ENCODE assay signal across 8 cellular contexts in the genomic region with DNA sequence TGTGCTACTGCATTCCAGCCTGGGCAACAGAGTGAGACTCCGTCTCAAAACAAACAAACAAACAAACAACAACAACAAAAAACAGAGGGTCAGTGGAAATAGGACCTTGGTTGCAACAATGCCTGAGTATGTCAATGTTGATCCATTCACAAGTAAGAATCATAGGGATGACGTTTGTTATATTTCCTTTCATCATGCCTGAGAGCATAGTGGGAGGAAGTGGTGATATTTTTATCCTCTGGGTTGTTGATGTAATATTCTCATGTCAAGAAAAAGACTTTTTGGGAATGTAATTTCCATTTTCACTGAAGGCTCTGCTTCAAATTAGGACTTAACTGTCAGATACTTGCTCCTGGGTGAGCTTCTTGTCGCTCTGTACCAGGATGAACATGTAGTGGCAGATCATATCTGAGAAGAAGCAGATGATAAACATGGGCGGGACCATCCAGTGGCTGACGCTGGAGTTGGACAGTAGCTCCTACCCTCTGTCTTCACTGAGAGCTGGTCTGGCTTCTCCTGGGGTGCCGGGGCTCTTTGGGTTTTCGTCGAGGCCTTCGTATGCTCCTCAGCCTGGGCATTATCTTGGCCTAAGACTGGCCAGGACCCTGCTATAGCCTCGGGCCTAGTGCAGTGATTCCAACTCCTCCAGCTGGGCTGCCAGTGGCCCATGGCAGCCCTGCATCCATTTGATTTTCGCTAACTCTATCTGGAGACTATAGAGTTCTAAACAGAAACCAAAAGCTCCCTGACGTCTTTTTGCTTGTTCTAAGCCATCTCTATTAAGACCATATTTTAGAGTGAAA. TPM values are rescaled to one million over a fixed set of nuclear protein-coding genes. Genes with fewer than 3 reads are reported as not detected.
DNase-seq lines count a peak whose midpoint lies in the region; ATAC-seq and TF ChIP-seq lines count a peak whose summit lies in the region.

No MANE protein-coding gene starts in this region.

- peak overlapping the region; percentile 44 for H3K4me3 ChIP-seq in fibroblast of the aortic adventitia (ENCODE audit: low read depth, low read length)

- no peak for ATAC-seq in GM19328 (IDR thresholded peaks at IDR 0.05; ENCODE audit: unreplicated experiment)

- DNase-seq in HFFc6, result peak; percentile 39
- DNase-seq in activated T-cell treated with anti-CD3 and anti-CD28 coated beads, Interleukin-2, amount 50 U/mL, for 24 hours, result peak; percentile 40
- DNase-seq in fibroblast of the aortic adventitia (ENCODE audit: low read depth), result peak; percentile 61
- peak; percentile 61 for DNase-seq in putamen (ENCODE audit: low spot score)
- DNase-seq in type B pancreatic cell (ENCODE audit: extremely low spot score, unreplicated experiment), result no peak
- DNase-seq in effector CD4-positive, alpha-beta T cell, result no peak
- no peak for DNase-seq in SKM-1 treated with dmso at 0.1 percent for 144 hours (lab: John Stamatoyannopoulos, UW; ENCODE audit: unreplicated experiment)

- H3K9me3 Mint-ChIP-seq in HFFc6, result no peaks in the 10 kb centered on the region
- no peaks in the 10 kb centered on the region for H3K9me3 Mint-ChIP-seq in activated T-cell treated with anti-CD3 and anti-CD28 coated beads, Interleukin-2, amount 50 U/mL, for 24 hours
- no peaks in the 10 kb centered on the region for H3K9me3 Mint-ChIP-seq in type B pancreatic cell

- peaks cover 62% of the 10 kb centered on the region for H3K4me1 Mint-ChIP-seq in HFFc6 (ENCODE audit: low read depth)
- peaks cover 49% of the 10 kb centered on the region for H3K4me1 Mint-ChIP-seq in activated T-cell treated with anti-CD3 and anti-CD28 coated beads, Interleukin-2, amount 50 U/mL, for 24 hours (ENCODE audit: low read depth)
- H3K4me1 Mint-ChIP-seq in type B pancreatic cell (ENCODE audit: unreplicated experiment), result peaks cover 5% of the 10 kb centered on the region

- TF ChIP-seq CTCF in HFFc6 (IDR thresholded peaks at IDR 0.05), result no peak
- TF ChIP-seq CTCF in fibroblast of the aortic adventitia (IDR thresholded peaks at IDR 0.05; ENCODE audit: insufficient read depth, low read length), result no peak
- TF ChIP-seq CTCF in type B pancreatic cell (conservative IDR thresholded peaks at IDR 0.05), result no peak

- H3K27me3 Mint-ChIP-seq in HFFc6 (ENCODE audit: insufficient read depth) (no peaks in the 10 kb centered on the region; the same call in 1 of the 2 replicates), type B pancreatic cell (no peaks in the 10 kb centered on the region)
- no peaks in the 10 kb centered on the region for H3K27me3 Mint-ChIP-seq in activated T-cell treated with anti-CD3 and anti-CD28 coated beads, Interleukin-2, amount 50 U/mL, for 24 hours

- H3K4me3 Mint-ChIP-seq in HFFc6 (peak overlapping the region; percentile 88), type B pancreatic cell (no peak overlapping the region)
- H3K4me3 Mint-ChIP-seq in activated T-cell treated with anti-CD3 and anti-CD28 coated beads, Interleukin-2, amount 50 U/mL, for 24 hours, result peak overlapping the region; percentile 71

- H3K27ac Mint-ChIP-seq in HFFc6 (peak overlapping the region; percentile 98), type B pancreatic cell (no peak overlapping the region)
- peak overlapping the region; percentile 91 for H3K27ac Mint-ChIP-seq in activated T-cell treated with anti-CD3 and anti-CD28 coated beads, Interleukin-2, amount 50 U/mL, for 24 hours

- H3K36me3 Mint-ChIP-seq in HFFc6 (ENCODE audit: low read depth) (peaks cover 21% of the 10 kb centered on the region), type B pancreatic cell (peaks cover 18% of the 10 kb centered on the region)
- peaks cover 66% of the 10 kb centered on the region for H3K36me3 Mint-ChIP-seq in activated T-cell treated with anti-CD3 and anti-CD28 coated beads, Interleukin-2, amount 50 U/mL, for 24 hours (ENCODE audit: low read depth)

RNA-seq across cellular contexts. Expression of a gene that starts 19.6 kb away (rescaled TPM):
- 100 to 1,000 TPM; 135 to 151 (median 140) TPM for total RNA-seq in HFFc6 (2021; fragmentation: NEBNext Ultra II Directional; extraction: Animal tissue kit (Norgen Biotek cat#: 25700))
- 31.0 and 99.4 TPM in 2 replicates for total RNA-seq in fibroblast of the aortic adventitia (ENCODE audit: low replicate concordance)
- total RNA-seq in type B pancreatic cell (ENCODE audit: low replicate concordance), result 91.9 and 104 TPM in 2 replicates

RNA-seq across cellular contexts. Expression of a gene that starts 58.2 kb away (rescaled TPM):
- 10 to 100 TPM; 28.3 to 38.0 (median 30.1) TPM for total RNA-seq in HFFc6 (2021; fragmentation: NEBNext Ultra II Directional; extraction: Animal tissue kit (Norgen Biotek cat#: 25700))
- total RNA-seq in fibroblast of the aortic adventitia (ENCODE audit: low replicate concordance), result 20.6 and 22.2 TPM in 2 replicates
- total RNA-seq in type B pancreatic cell (ENCODE audit: low replicate concordance), result 26.1 and 38.1 TPM in 2 replicates

Comparison
In these comparisons a context has a peak if more than half of its experiments do, and no peak if none do; other contexts are left out.
1. DNase-seq: peak in HFFc6 (single experiment), activated T-cell treated with anti-CD3 and anti-CD28 coated beads, Interleukin-2, amount 50 U/mL, for 24 hours (single experiment), fibroblast of the aortic adventitia (single experiment) and putamen (single experiment); none in type B pancreatic cell (single experiment), effector CD4-positive, alpha-beta T cell (single experiment) and SKM-1 treated with dmso at 0.1 percent for 144 hours (single experiment).